In genomic region chr2:182447843-182448242, GRCh38 we compare ENCODE assay signal across 1 cellular context.
TF ChIP-seq lines count a peak whose summit lies in the region.

No MANE protein-coding gene starts in this region.

TF ChIP-seq in A549, 52 proteins besides CTCF, POLR2A, EP300 and RAD21:
- TF ChIP-seq KDM1A (IDR thresholded peaks at IDR 0.05; ENCODE audit: low read depth) (no peak), TP53 (CRISPR knock-in tag; IDR thresholded peaks at IDR 0.05) (no peak), MAFK (IDR thresholded peaks at IDR 0.05; ENCODE audit: partially characterized antibody) (no peak), CEBPB (IDR thresholded peaks at IDR 0.05) (no peak), ELK1 (IDR thresholded peaks at IDR 0.05; ENCODE audit: low read depth, low read length) (no peak), MAX (IDR thresholded peaks at IDR 0.05) (no peak), ZFP36 (IDR thresholded peaks at IDR 0.05; ENCODE audit: borderline replicate concordance, partially characterized antibody) (no peak), CBX2 (IDR thresholded peaks at IDR 0.05; ENCODE audit: borderline replicate concordance, low read depth) (no peak), ZC3H11A (IDR thresholded peaks at IDR 0.05) (no peak), HES2 (IDR thresholded peaks at IDR 0.05) (no peak), HMGXB4 (CRISPR knock-in tag; IDR thresholded peaks at IDR 0.05; ENCODE audit: borderline replicate concordance) (no peak), PBX3 (IDR thresholded peaks at IDR 0.05) (no peak), E2F6 (IDR thresholded peaks at IDR 0.05; ENCODE audit: borderline replicate concordance, low read depth) (no peak), KDM5A (IDR thresholded peaks at IDR 0.05) (no peak), FOSB (CRISPR knock-in tag; IDR thresholded peaks at IDR 0.05) (no peak), SREBF2 (IDR thresholded peaks at IDR 0.05) (no peak), HDAC2 (IDR thresholded peaks at IDR 0.05) (no peak), JUN (IDR thresholded peaks at IDR 0.05) (no peak), ZSCAN20 (CRISPR knock-in tag; IDR thresholded peaks at IDR 0.05) (no peak), BHLHE40 (IDR thresholded peaks at IDR 0.05; ENCODE audit: low read depth, low read length) (no peak)
